ENCODE assay signal across 10 cellular contexts in the genomic region with DNA sequence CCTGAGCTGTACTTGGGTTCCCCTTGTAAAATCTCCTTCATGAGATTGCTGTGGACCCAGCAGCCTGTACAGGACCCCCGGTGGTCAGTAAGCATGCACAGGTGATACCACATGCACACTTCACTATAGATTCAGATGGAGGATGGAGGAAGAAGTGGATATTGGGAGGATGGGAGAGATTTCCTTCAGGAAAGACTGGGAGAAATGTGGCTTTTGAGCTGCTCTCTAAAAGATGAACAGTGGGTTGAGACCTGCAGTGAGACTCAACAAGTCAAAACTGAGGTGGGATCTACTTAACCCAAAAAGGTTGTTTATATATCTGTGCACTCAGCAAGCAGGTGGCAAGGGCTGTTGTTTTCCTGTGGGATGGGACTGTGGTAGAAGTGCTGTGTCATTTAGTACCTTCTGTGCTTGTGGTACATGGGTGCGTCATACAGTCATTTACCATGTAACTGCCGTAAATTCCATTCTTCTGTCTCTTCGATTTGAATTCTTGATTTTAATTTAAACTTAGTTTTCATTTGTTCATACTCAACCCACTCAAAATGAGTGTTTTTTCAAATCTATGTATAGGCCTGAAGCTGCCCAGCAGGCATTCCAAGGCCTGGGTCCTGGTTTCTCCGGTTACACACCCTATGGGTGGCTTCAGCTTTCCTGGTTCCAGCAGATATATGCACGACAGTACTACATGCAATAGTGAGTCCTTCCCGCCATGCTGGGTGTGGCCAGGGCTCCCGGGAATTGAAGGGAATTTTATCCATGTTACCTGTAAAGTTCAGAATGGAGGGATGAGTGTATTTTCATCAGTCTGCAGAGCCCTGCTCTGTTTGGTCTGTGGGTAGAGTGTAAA. TPM values are rescaled to one million over a fixed set of nuclear protein-coding genes. Genes with fewer than 3 reads are reported as not detected.
A peak's percentile ranks its signal among the peaks of the same experiment; 100 is the strongest.
DNase-seq lines count a peak whose midpoint lies in the region; ATAC-seq and TF ChIP-seq lines count a peak whose summit lies in the region.
"Had no signal": no experiment of that assay in that cellular context is flagged by ENCODE, and none has a peak within 500 bp of the region (broad histone marks: within the 10 kb centered on the region; RNA-seq: fewer than 3 reads in every experiment).

No MANE protein-coding gene starts in this region.

- H3K27ac Mint-ChIP-seq in CD8-positive, alpha-beta T cell = peak overlapping the region; percentile 89
- peak overlapping the region; percentile 39 to 95 (median 84) for H3K27ac Mint-ChIP-seq in naive B cell

- H3K9me3 Mint-ChIP-seq in CD8-positive, alpha-beta T cell = no peaks in the 10 kb centered on the region
- H3K9me3 Mint-ChIP-seq in naive B cell = no peaks in the 10 kb centered on the region

- POLR2A ChIA-PET in CD8-positive, alpha-beta T cell (lab: Charles Lee) = interaction anchor here (0.6 kb wide), 3 partner anchors 127 to 209 kb away, joined by 3 to 6 read pairs (median 5); no protein-coding TSS in a partner anchor

- peak overlapping the region; percentile 9 for H3K27ac ChIP-seq in CD8-positive, alpha-beta T cell (ENCODE audit: low read depth, low read length)
- H3K27ac ChIP-seq: psoas muscle had no signal

- ATAC-seq in CD8-positive, alpha-beta T cell = peak; percentile 89
- ATAC-seq in GM21447 (IDR thresholded peaks at IDR 0.05; ENCODE audit: unreplicated experiment) = peak; percentile 37
- peak in 1 of 2 donors; percentile 5 for ATAC-seq in naive B cell (ENCODE audit: low read depth in 2 of 2)
- ATAC-seq in GM18858 (IDR thresholded peaks at IDR 0.05; ENCODE audit: unreplicated experiment) = no peak

- H3K4me1 ChIP-seq in CD8-positive, alpha-beta T cell (ENCODE audit: insufficient read depth, low read length) = peaks cover 32% of the 10 kb centered on the region

- TF ChIP-seq CTCF in CD8-positive, alpha-beta T cell (IDR thresholded peaks at IDR 0.05) = no peak

- peaks cover 62% of the 10 kb centered on the region for H3K4me1 Mint-ChIP-seq in CD8-positive, alpha-beta T cell (ENCODE audit: low read depth)
- H3K4me1 Mint-ChIP-seq in naive B cell = peaks cover 36 to 78% (median 55%) of the 10 kb centered on the region in 3 donors

- peaks cover 53% of the 10 kb centered on the region for H3K36me3 ChIP-seq in CD8-positive, alpha-beta T cell (ENCODE audit: insufficient read depth, low read length)

- CTCF ChIA-PET in CD8-positive, alpha-beta T cell (lab: Charles Lee) = interaction anchor here (0.6 to 2.6 kb wide), 4 partner anchors 11 to 534 kb away, joined by 3 to 7 read pairs (median 4); no protein-coding TSS in a partner anchor

- peaks cover 91% of the 10 kb centered on the region for H3K36me3 Mint-ChIP-seq in CD8-positive, alpha-beta T cell
- H3K36me3 Mint-ChIP-seq in naive B cell = peaks cover 31 to 33% of the 10 kb centered on the region in 2 donors

- intact Hi-C loops in CD8-positive, alpha-beta T cell (cut with DNase I, micrococcal nuclease) = loop anchor here (10.0 kb wide), 3 partner anchors 414 to 506 kb away; partner anchors contain the start of genes BBS2 (in 1 of the 2), CIAPIN1 (in 1 of the 2), COQ9 (in 1 of the 2) and NUDT21 (in 1 of the 2)

- peak in 3 of 7 experiments; percentile 16 to 75 (median 40) for DNase-seq in CD8-positive, alpha-beta T cell
- peak; percentile 30 for DNase-seq in activated CD8-positive, alpha-beta memory T cell treated with anti-CD3 and anti-CD28 coated beads, Interleukin-2, amount 50 U/mL, for 4 hours
- DNase-seq in naive B cell = no peak
- no peak for DNase-seq in NCI-H2081 (lab: John Stamatoyannopoulos, UW)
- no peak for DNase-seq in G401 (ENCODE audit: low spot score)
- no peak for DNase-seq in SW480 (ENCODE audit: low spot score)
- DNase-seq: NCI-H2029 treated with DMSO at 0.1 percent for 48 hours, psoas muscle had no signal

- no peaks in the 10 kb centered on the region for H3K27me3 Mint-ChIP-seq in CD8-positive, alpha-beta T cell (ENCODE audit: low read depth)
- H3K27me3 Mint-ChIP-seq in naive B cell = no peaks in the 10 kb centered on the region

- no peaks in the 10 kb centered on the region for H3K27me3 ChIP-seq in CD8-positive, alpha-beta T cell (ENCODE audit: insufficient read depth, low read length)

- no peak overlapping the region for H3K4me3 ChIP-seq in CD8-positive, alpha-beta T cell (ENCODE audit: low read depth, low read length)
- H3K4me3 ChIP-seq: psoas muscle had no signal

- no peaks in the 10 kb centered on the region for H3K9me3 ChIP-seq in CD8-positive, alpha-beta T cell (ENCODE audit: low read length)
- H3K9me3 ChIP-seq: psoas muscle had no signal

- in situ Hi-C loops in G401 (cut with HindIII; ENCODE audit: low sequenced_read_pairs) = no loop called here

- peak overlapping the region; percentile 56 for H3K4me3 Mint-ChIP-seq in CD8-positive, alpha-beta T cell
- H3K4me3 Mint-ChIP-seq in naive B cell = peak overlapping the region in 7 of 8 donors; percentile 1 to 100 (median 28)

RNA-seq across cellular contexts. Expression of gene HERPUD1, which starts 6.9 kb away (rescaled TPM):
- 100 to 1,000 TPM; 191 to 201 TPM for total RNA-seq in CD8-positive, alpha-beta T cell
- polyA plus RNA-seq in naive B cell (ENCODE audit: low read depth in 6 of 6) = 1,000 to 10,000 TPM in 1 of 6 donors, 100 to 1,000 TPM in 5; 235 to 1,138 (median 264) TPM
- total RNA-seq in G401 (2014; rRNA removed; shearing (Covaris generic)) = 49.0 and 75.8 TPM in 2 replicates

RNA-seq across cellular contexts. Expression of gene CETP, which starts 22.9 kb away (rescaled TPM):
- total RNA-seq in CD8-positive, alpha-beta T cell = under 1 TPM in 1 of 2 experiments, not detected in 1; 0.19 TPM
- polyA plus RNA-seq in naive B cell (ENCODE audit: low read depth in 6 of 6) = under 1 TPM in 4 of 6 donors, not detected in 2; 0.25 to 0.72 (median 0.27) TPM
- not detected in 2 replicates for total RNA-seq in G401 (2014; rRNA removed; shearing (Covaris generic))

RNA-seq across cellular contexts. Expression of gene NLRC5, which starts 50.5 kb away (rescaled TPM):
- total RNA-seq in CD8-positive, alpha-beta T cell = 100 to 1,000 TPM; 670 to 690 TPM
- polyA plus RNA-seq in naive B cell (ENCODE audit: low read depth in 6 of 6) = 10 to 100 TPM in 5 of 6 donors, 1 to 10 TPM in 1; 2.9 to 42.9 (median 29.9) TPM
- 0.07 TPM in 1 of 2 replicates, not detected in the other for total RNA-seq in G401 (2014; rRNA removed; shearing (Covaris generic))

Comparison
In these comparisons a context has a peak if more than half of its experiments do, and no peak if none do; other contexts are left out.
1. RNA of gene NLRC5, which starts 50.5 kb away (total RNA-seq): 670 to 690 TPM in CD8-positive, alpha-beta T cell; 0.07 TPM in G401; every median in the first group is over 100 times any median in the second.